Comparison of ENCODE assay signal across 8 cellular contexts in genomic region chr22:40509401-40510134, GRCh38.
A peak's percentile ranks its signal among the peaks of the same experiment; 100 is the strongest.
DNase-seq lines count a peak whose midpoint lies in the region; ATAC-seq and TF ChIP-seq lines count a peak whose summit lies in the region.

No MANE protein-coding gene starts in this region.

- POLR2A ChIA-PET in Panc1 (lab: Charles Lee): no interaction called here

- H3K9ac ChIP-seq in fibroblast of lung (ENCODE audit: insufficient read depth, low read length): peak overlapping the region; percentile 57

- DNase-seq in AML-193 (lab: John Stamatoyannopoulos, UW): peak; percentile 71 to 72
- no peak for DNase-seq in Panc1 (ENCODE audit: low read depth, low spot score)
- peak; percentile 94 to 99 for DNase-seq in fibroblast of lung (ENCODE audit: low read depth in 2 of 2)
- DNase-seq in osteoblast (ENCODE audit: insufficient read length, low spot score, missing footprints): peak; percentile 70
- no peak for DNase-seq in cerebellar nuclear complex (lab: John Stamatoyannopoulos, UW)
- no peak for DNase-seq in HT-29 (ENCODE audit: low spot score)
- no peak for DNase-seq in inferior parietal cortex (ENCODE audit: extremely low spot score)

- H3K4me2 ChIP-seq in fibroblast of lung (ENCODE audit: extremely low read depth, insufficient read depth, low read length) (peak overlapping the region; percentile 29), osteoblast (ENCODE audit: insufficient read depth, low read length) (peak overlapping the region; percentile 50)

- no TSS peak for BruUV-seq in Panc1 (replicated peaks; lab: Mats Ljungman, UMichigan)

- CTCF ChIA-PET in Panc1 (lab: Charles Lee): no interaction called here

- TF ChIP-seq CTCF in Panc1 (IDR thresholded peaks at IDR 0.05): no peak
- no peak for TF ChIP-seq CTCF in fibroblast of lung (conservative IDR thresholded peaks at IDR 0.05 in 1 of 2, IDR thresholded peaks at IDR 0.05 in 1 of 2; ENCODE audit: low read depth in 1 of 2, low read length in 2 of 2)
- TF ChIP-seq CTCF in osteoblast (IDR thresholded peaks at IDR 0.05; ENCODE audit: extremely low read depth, low read depth, low read length): no peak

- no peaks in the 10 kb centered on the region for H3K9me3 ChIP-seq in Panc1 (ENCODE audit: control insufficient read depth, insufficient read depth, low read depth, low read length)
- H3K9me3 ChIP-seq in fibroblast of lung (ENCODE audit: control insufficient read depth, insufficient read depth, low read depth, low read length): no peaks in the 10 kb centered on the region
- H3K9me3 ChIP-seq in osteoblast (ENCODE audit: low read depth, low read length): no peaks in the 10 kb centered on the region

- no peaks in the 10 kb centered on the region; the same call in 1 of the 2 replicates for H3K36me3 ChIP-seq in Panc1 (ENCODE audit: control insufficient read depth, insufficient read depth, low read length)
- H3K36me3 ChIP-seq in fibroblast of lung (ENCODE audit: control insufficient read depth, insufficient read depth, low read length): no peaks in the 10 kb centered on the region
- no peaks in the 10 kb centered on the region for H3K36me3 ChIP-seq in osteoblast (ENCODE audit: insufficient read depth, low read length)

- H3K79me2 ChIP-seq in fibroblast of lung (ENCODE audit: control insufficient read depth, insufficient read depth, low read length) (peaks cover 17% of the 10 kb centered on the region), osteoblast (ENCODE audit: insufficient read depth, low read length) (peaks cover 53% of the 10 kb centered on the region)

- intact Hi-C loops in Panc1 (cut with micrococcal nuclease; ENCODE audit: unreplicated experiment): no loop called here

- H3K4me1 ChIP-seq in Panc1 (ENCODE audit: control insufficient read depth, insufficient read depth, low read length): peaks cover 63% of the 10 kb centered on the region
- H3K4me1 ChIP-seq in fibroblast of lung (ENCODE audit: control insufficient read depth, extremely low read depth, insufficient read depth, low read length): peaks cover 42% of the 10 kb centered on the region
- peaks cover 50% of the 10 kb centered on the region for H3K4me1 ChIP-seq in osteoblast (ENCODE audit: insufficient read depth, low read length)

- H3K27ac ChIP-seq in Panc1 (ENCODE audit: low read length) (peak overlapping the region; percentile 78), fibroblast of lung (ENCODE audit: insufficient read depth, low read length) (peak overlapping the region; percentile 79), osteoblast (ENCODE audit: low read depth, low read length) (peak overlapping the region; percentile 97)

- H3K4me3 ChIP-seq in Panc1 (ENCODE audit: low read depth in 2 of 2, low read length in 2 of 2) (no peak overlapping the region), fibroblast of lung (replicated peaks in 1 of 4; ENCODE audit: control extremely low read depth in 1 of 4, insufficient read depth in 1 of 4, low read depth in 3 of 4, low read length in 4 of 4) (no peak overlapping the region), osteoblast (ENCODE audit: insufficient read depth, low read length) (peak overlapping the region; percentile 3)

- H4K20me1 ChIP-seq in fibroblast of lung (ENCODE audit: control insufficient read depth, extremely low read depth, insufficient read depth, low read length): no peaks in the 10 kb centered on the region
- peaks cover 4% of the 10 kb centered on the region for H4K20me1 ChIP-seq in osteoblast (ENCODE audit: insufficient read depth, low read length)

- ATAC-seq in Panc1 (no peak), HG03045 (IDR thresholded peaks at IDR 0.05; ENCODE audit: unreplicated experiment) (no peak)

- in situ Hi-C loops in Panc1 (cut with HindIII; ENCODE audit: low pct_unique_long_range_greater_than_20kb, low sequenced_read_pairs): no loop called here

- H2AFZ ChIP-seq in fibroblast of lung (ENCODE audit: low read length) (no peak overlapping the region), osteoblast (ENCODE audit: low read length) (no peak overlapping the region)

- no peaks in the 10 kb centered on the region for H3K27me3 ChIP-seq in Panc1 (ENCODE audit: control insufficient read depth, insufficient read depth, low read length)
- H3K27me3 ChIP-seq in fibroblast of lung (ENCODE audit: control insufficient read depth, insufficient read depth, low read length): no peaks in the 10 kb centered on the region
- H3K27me3 ChIP-seq in osteoblast (ENCODE audit: insufficient read depth, low read length): no peaks in the 10 kb centered on the region

Comparison
In these comparisons a context has a peak if more than half of its experiments do, and no peak if none do; other contexts are left out.
1. DNase-seq: peak in AML-193 (2 of 2), fibroblast of lung (2 of 2) and osteoblast (single experiment); none in Panc1 (single experiment), cerebellar nuclear complex (0 of 2), HT-29 (single experiment) and inferior parietal cortex (single experiment).
2. Peak in every context shown above with its lines, with median percentiles within 50 percentile points of each other: H3K27ac ChIP-seq.